16 cellular contexts compared by ENCODE assay signal in the genomic region with DNA sequence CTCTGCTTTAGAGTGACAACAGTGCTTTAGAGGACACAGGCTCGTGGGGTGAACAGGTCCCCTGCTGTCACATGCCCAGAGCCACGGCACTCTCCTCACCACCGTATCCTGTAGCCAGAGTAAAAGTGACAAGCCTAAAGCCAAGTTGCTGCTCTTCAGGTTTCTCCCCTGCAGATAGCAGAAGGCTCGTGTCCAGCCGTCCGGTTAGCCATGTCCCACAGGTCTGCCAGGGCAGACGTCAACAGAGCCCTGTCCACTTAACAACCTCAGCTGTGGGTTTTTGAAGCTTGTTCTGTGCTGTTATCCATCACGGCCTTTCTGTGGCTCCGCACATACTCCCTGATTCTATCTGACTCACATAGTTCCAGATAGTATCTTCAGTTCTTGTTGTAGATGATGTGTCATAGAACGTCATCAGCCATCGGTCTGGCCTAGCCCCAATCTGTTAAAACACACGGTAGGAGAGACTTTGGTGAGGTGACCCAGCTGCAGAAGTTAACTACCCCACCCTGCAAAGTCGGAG.
DNase-seq lines count a peak whose midpoint lies in the region; ATAC-seq and TF ChIP-seq lines count a peak whose summit lies in the region.
"Had no signal": no experiment of that assay in that cellular context is flagged by ENCODE, and none has a peak within 500 bp of the region (broad histone marks: within the 10 kb centered on the region; RNA-seq: fewer than 3 reads in every experiment).

No MANE protein-coding gene starts in this region.

- TF ChIP-seq CTCF in fibroblast of mammary gland (conservative IDR thresholded peaks at IDR 0.05; ENCODE audit: control insufficient read depth, insufficient read depth, low read depth, low read length) (no peak), upper lobe of right lung (IDR thresholded peaks at IDR 0.05) (no peak), prostate gland (IDR thresholded peaks at IDR 0.05) (no peak)

- H3K4me1 Mint-ChIP-seq in T-helper 2 cell treated with Interferon-gamma antibody and Interleukin-4, amounts not matched to agents 5 μg/mL and 100 μg/mL, for 36 hours (ENCODE audit: low read depth) = peaks cover 57% of the 10 kb centered on the region

- H3K27ac ChIP-seq in upper lobe of right lung = no peak overlapping the region
- H3K27ac ChIP-seq in prostate gland = no peak overlapping the region
- H3K27ac ChIP-seq: ascending aorta, epithelial cell of prostate had no signal

- peak overlapping the region; percentile 93 for H3K27ac Mint-ChIP-seq in T-helper 2 cell treated with Interferon-gamma antibody and Interleukin-4, amounts not matched to agents 5 μg/mL and 100 μg/mL, for 36 hours
- H3K27ac Mint-ChIP-seq: CD14-positive monocyte, nephron progenitor cell, WTC11 had no signal

- H3K27me3 ChIP-seq in upper lobe of right lung (no peaks in the 10 kb centered on the region), prostate gland (replicated peaks; ENCODE audit: insufficient read depth) (no peaks in the 10 kb centered on the region)
- H3K27me3 ChIP-seq: ascending aorta had no signal

- no peaks in the 10 kb centered on the region for H3K4me1 ChIP-seq in upper lobe of right lung
- no peaks in the 10 kb centered on the region for H3K4me1 ChIP-seq in prostate gland (replicated peaks)
- H3K4me1 ChIP-seq: ascending aorta had no signal

- peaks cover 19% of the 10 kb centered on the region for H3K36me3 Mint-ChIP-seq in T-helper 2 cell treated with Interferon-gamma antibody and Interleukin-4, amounts not matched to agents 5 μg/mL and 100 μg/mL, for 36 hours (ENCODE audit: low read depth)

- ATAC-seq in upper lobe of right lung = peak; percentile 6
- ATAC-seq: WTC11 had no signal

- peaks cover 6% of the 10 kb centered on the region for H3K9me3 Mint-ChIP-seq in T-helper 2 cell treated with Interferon-gamma antibody and Interleukin-4, amounts not matched to agents 5 μg/mL and 100 μg/mL, for 36 hours
- H3K9me3 Mint-ChIP-seq: nephron progenitor cell had no signal

- TF ChIP-seq POLR2A in prostate gland (IDR thresholded peaks at IDR 0.05) = no peak

- intact Hi-C loops in upper lobe of right lung (cut with DNase I) = no loop called here
- intact Hi-C loops in prostate gland (cut with DNase I) = no loop called here

- no peaks in the 10 kb centered on the region for H3K27me3 Mint-ChIP-seq in T-helper 2 cell treated with Interferon-gamma antibody and Interleukin-4, amounts not matched to agents 5 μg/mL and 100 μg/mL, for 36 hours (ENCODE audit: low read depth)

- no peaks in the 10 kb centered on the region for H3K36me3 ChIP-seq in upper lobe of right lung
- no peaks in the 10 kb centered on the region for H3K36me3 ChIP-seq in prostate gland
- H3K36me3 ChIP-seq: ascending aorta had no signal

- peak; percentile 38 for DNase-seq in stimulated activated CD4-positive, alpha-beta T cell treated with anti-CD3 and anti-CD28 coated beads, Interleukin-15, amount 100 ng/mL, for 24 hours
- DNase-seq in stimulated activated CD4-positive, alpha-beta T cell treated with anti-CD3 and anti-CD28 coated beads, Interleukin-12 subunit alpha, Interleukin-12 subunit beta, amount 100 ng/mL, for 4 hours = no peak
- peak; percentile 69 for DNase-seq in T-helper 2 cell treated with Interferon-gamma antibody and Interleukin-4, amounts not matched to agents 5 μg/mL and 100 μg/mL, for 36 hours (ENCODE audit: low spot score)
- DNase-seq in fibroblast of mammary gland (ENCODE audit: low read depth) = peak; percentile 41
- no peak for DNase-seq in upper lobe of right lung
- no peak for DNase-seq in mesenteric fat pad (ENCODE audit: low spot score)
- DNase-seq in prostate gland (ENCODE audit: low spot score) = no peak
- no peak for DNase-seq in NCI-H69 (lab: John Stamatoyannopoulos, UW)
- DNase-seq: GOT3, Kasumi-1, nephron progenitor cell, SHP77 had no signal

- H3K9me3 ChIP-seq in upper lobe of right lung (no peaks in the 10 kb centered on the region), prostate gland (no peaks in the 10 kb centered on the region)
- H3K9me3 ChIP-seq: ascending aorta had no signal

- H3K4me3 ChIP-seq in fibroblast of mammary gland (ENCODE audit: control insufficient read depth, low read depth, low read length) (no peak overlapping the region), upper lobe of right lung (no peak overlapping the region), prostate gland (no peak overlapping the region)
- H3K4me3 ChIP-seq: ascending aorta had no signal

- H3K4me3 Mint-ChIP-seq in T-helper 2 cell treated with Interferon-gamma antibody and Interleukin-4, amounts not matched to agents 5 μg/mL and 100 μg/mL, for 36 hours = peak overlapping the region; percentile 66
- H3K4me3 Mint-ChIP-seq: CD14-positive monocyte, nephron progenitor cell, WTC11 had no signal

- 54% methylated on average over 13 of the region's 13 CpGs for WGBS in prostate gland

Comparison
In these comparisons a context has a peak if more than half of its experiments do, and no peak if none do; other contexts are left out.
1. DNase-seq: peak in stimulated activated CD4-positive, alpha-beta T cell treated with anti-CD3 and anti-CD28 coated beads, Interleukin-15, amount 100 ng/mL, for 24 hours (single experiment), T-helper 2 cell treated with Interferon-gamma antibody and Interleukin-4, amounts not matched to agents 5 μg/mL and 100 μg/mL, for 36 hours (single experiment) and fibroblast of mammary gland (single experiment); none in stimulated activated CD4-positive, alpha-beta T cell treated with anti-CD3 and anti-CD28 coated beads, Interleukin-12 subunit alpha, Interleukin-12 subunit beta, amount 100 ng/mL, for 4 hours (single experiment), upper lobe of right lung (single experiment), mesenteric fat pad (single experiment), prostate gland (single experiment) and NCI-H69 (single experiment).